Comparison of ENCODE assay signal across 4 cellular contexts in the genomic region with DNA sequence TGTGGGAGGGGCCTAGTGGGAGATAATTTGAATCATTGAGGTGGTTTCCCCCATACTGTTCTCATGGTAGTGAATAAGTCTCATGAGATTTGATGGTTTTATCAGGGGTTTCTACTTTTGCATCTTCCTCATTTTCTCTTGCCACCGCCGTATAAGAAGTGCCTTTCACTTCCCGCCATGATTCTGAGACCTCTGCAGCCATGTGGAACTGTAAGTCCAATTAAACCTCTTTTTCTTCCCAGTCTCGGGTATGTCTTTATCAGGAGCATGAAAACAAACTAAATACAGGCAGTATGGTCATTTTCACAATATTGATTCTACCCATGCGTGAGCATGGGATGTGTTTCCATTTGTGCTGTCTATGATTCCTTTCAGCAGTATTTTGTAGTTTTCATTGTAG. TPM values are rescaled to one million over a fixed set of nuclear protein-coding genes. Genes with fewer than 3 reads are reported as not detected.
"Had no signal": no experiment of that assay in that cellular context is flagged by ENCODE, and none has a peak within 500 bp of the region (broad histone marks: within the 10 kb centered on the region; RNA-seq: fewer than 3 reads in every experiment).

No MANE protein-coding gene starts in this region.

RNA-seq across cellular contexts. Expression of a gene that starts 16.4 kb away (rescaled TPM):
- total RNA-seq: H9, HT-29 had no signal
- polyA plus RNA-seq: GM23338 had no signal

RNA-seq across cellular contexts. Expression of a gene that starts 32.0 kb away (rescaled TPM):
- total RNA-seq: HT-29, IMR-90 had no signal
- polyA plus RNA-seq: IMR-90 had no signal

RNA-seq across cellular contexts. Expression of a gene that starts 40.2 kb away (rescaled TPM):
- total RNA-seq: HT-29 had no signal
